In the genomic region with DNA sequence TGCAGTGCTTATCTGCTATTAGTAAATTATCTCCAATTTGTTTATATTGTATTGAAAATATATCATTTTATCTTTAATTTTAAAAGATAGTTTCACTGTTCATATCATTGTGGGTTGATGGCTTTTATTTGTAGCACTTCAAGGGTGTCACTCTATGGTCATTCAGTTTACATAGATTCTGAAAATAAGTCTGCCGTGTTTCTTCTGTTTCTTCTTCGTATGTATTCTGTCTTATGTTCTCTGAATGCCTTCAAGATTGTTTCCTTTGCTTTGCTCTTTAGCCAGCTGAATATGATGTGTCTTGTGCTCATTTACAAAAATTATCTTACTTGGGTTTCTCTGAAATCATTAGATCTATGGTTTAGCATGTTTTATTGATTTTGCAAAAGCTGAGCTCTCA, we compare ENCODE assay signal across 20 cellular contexts.
"Had no signal": no experiment of that assay in that cellular context is flagged by ENCODE, and none has a peak within 500 bp of the region (broad histone marks: within the 10 kb centered on the region; RNA-seq: fewer than 3 reads in every experiment).

No MANE protein-coding gene starts in this region.

- H3K4me1 Mint-ChIP-seq: immature natural killer cell; mesothelial cell of epicardium; naive B cell; natural killer cell; nephron progenitor cell; neural progenitor cell; stimulated activated effector memory CD8-positive, alpha-beta T cell treated with anti-CD3 and anti-CD28 coated beads, Interleukin-12 subunit alpha, Interleukin-12 subunit beta, amount 100 ng/mL, for 72 hours had no signal

- ATAC-seq: natural killer cell; stimulated activated effector memory CD8-positive, alpha-beta T cell treated with anti-CD3 and anti-CD28 coated beads, Interleukin-12 subunit alpha, Interleukin-12 subunit beta, amount 100 ng/mL, for 72 hours; upper lobe of right lung had no signal

- H3K4me3 Mint-ChIP-seq: immature natural killer cell; mesothelial cell of epicardium; naive B cell; natural killer cell; nephron progenitor cell; neural progenitor cell; stimulated activated effector memory CD8-positive, alpha-beta T cell treated with anti-CD3 and anti-CD28 coated beads, Interleukin-12 subunit alpha, Interleukin-12 subunit beta, amount 100 ng/mL, for 72 hours; stimulated activated naive CD8-positive, alpha-beta T cell treated with anti-CD3 and anti-CD28 coated beads, Interleukin-15, Interleukin-2, amounts not matched to agents 100 ng/mL and 50 ng/mL, for 24 hours had no signal

- H3K36me3 Mint-ChIP-seq: natural killer cell; stimulated activated effector memory CD8-positive, alpha-beta T cell treated with anti-CD3 and anti-CD28 coated beads, Interleukin-12 subunit alpha, Interleukin-12 subunit beta, amount 100 ng/mL, for 72 hours had no signal

- H3K27ac Mint-ChIP-seq: immature natural killer cell; mesothelial cell of epicardium; naive B cell; natural killer cell; nephron progenitor cell; neural progenitor cell; stimulated activated effector memory CD8-positive, alpha-beta T cell treated with anti-CD3 and anti-CD28 coated beads, Interleukin-12 subunit alpha, Interleukin-12 subunit beta, amount 100 ng/mL, for 72 hours; stimulated activated naive CD8-positive, alpha-beta T cell treated with anti-CD3 and anti-CD28 coated beads, Interleukin-15, Interleukin-2, amounts not matched to agents 100 ng/mL and 50 ng/mL, for 24 hours had no signal

- H3K27me3 Mint-ChIP-seq: naive B cell; stimulated activated naive CD8-positive, alpha-beta T cell treated with anti-CD3 and anti-CD28 coated beads, Interleukin-15, Interleukin-2, amounts not matched to agents 100 ng/mL and 50 ng/mL, for 24 hours had no signal

- DNase-seq: hypothalamus; immature natural killer cell; kidney; left ventricle myocardium inferior; mesendoderm; naive B cell; natural killer cell; nephron progenitor cell; occipital lobe; sigmoid colon; small intestine; spleen; stimulated activated CD4-positive, alpha-beta T cell treated with anti-CD3 and anti-CD28 coated beads, Interleukin-4, amount 100 ng/mL, for 24 hours; tibial artery; trophoblast cell; upper lobe of right lung had no signal
